ENCODE assay signal across 8 cellular contexts in genomic region chr5:87412417-87413115, GRCh38. TPM values are rescaled to one million over a fixed set of nuclear protein-coding genes. Genes with fewer than 3 reads are reported as not detected.
DNase-seq lines count a peak whose midpoint lies in the region; ATAC-seq and TF ChIP-seq lines count a peak whose summit lies in the region.

Gene CCNH (minus strand): TSS chr5:87412930. CDS start chr5:87412794, 136 bp downstream.

- peaks cover 39% of the 10 kb centered on the region for H3K36me3 ChIP-seq in SU-DHL-6 (ENCODE audit: low read length)
- peaks cover 22% of the 10 kb centered on the region for H3K36me3 ChIP-seq in osteoblast (ENCODE audit: insufficient read depth, low read length)
- H3K36me3 ChIP-seq in thoracic aorta = peaks cover 4% of the 10 kb centered on the region

- H4K20me1 ChIP-seq in SU-DHL-6 (ENCODE audit: low read depth, low read length) (peaks cover 11% of the 10 kb centered on the region; the same call in 1 of the 2 replicates), osteoblast (ENCODE audit: insufficient read depth, low read length) (peaks cover 8% of the 10 kb centered on the region)

- H3K4me1 ChIP-seq in osteoblast (ENCODE audit: insufficient read depth, low read length) (peaks cover 18% of the 10 kb centered on the region), thoracic aorta (ENCODE audit: control insufficient read depth in 1 of 2, low read depth in 2 of 2) (peaks cover 8 to 13% of the 10 kb centered on the region in 2 donors)

- H3F3A ChIP-seq in SU-DHL-6 (ENCODE audit: insufficient read depth) = no peaks in the 10 kb centered on the region

- DNase-seq in NCI-H128 (lab: John Stamatoyannopoulos, UW; ENCODE audit: unreplicated experiment) = peak; percentile 83
- DNase-seq in activated naive CD8-positive, alpha-beta T cell treated with anti-CD3 and anti-CD28 coated beads, Interleukin-2, amount 10 ng/mL, durations not matched to agents 7 days and 5 days = peak; percentile 92
- peak; percentile 96 for DNase-seq in glutamatergic neuron
- peak; percentile 77 for DNase-seq in osteoblast (ENCODE audit: insufficient read length, low spot score, missing footprints)
- DNase-seq in thoracic aorta (ENCODE audit: low spot score) = peak; percentile 96

- H3K4me2 ChIP-seq in SU-DHL-6 (ENCODE audit: low read depth, low read length, poor library complexity, severe bottlenecking) = peak within 1 kb of the TSS; percentile 78
- H3K4me2 ChIP-seq in osteoblast (ENCODE audit: insufficient read depth, low read length) = peak within 1 kb of the TSS; percentile 87

- peak within 1 kb of the TSS; percentile 97 for H3K4me3 Mint-ChIP-seq in activated naive CD8-positive, alpha-beta T cell treated with anti-CD3 and anti-CD28 coated beads, Interleukin-2, amount 10 ng/mL, durations not matched to agents 7 days and 5 days
- H3K4me3 Mint-ChIP-seq in glutamatergic neuron (ENCODE audit: unreplicated experiment) = peak within 1 kb of the TSS; percentile 98

- POLR2A ChIA-PET in activated naive CD8-positive, alpha-beta T cell treated with anti-CD3 and anti-CD28 coated beads, Interleukin-2, amount 10 ng/mL, durations not matched to agents 7 days and 5 days (lab: Charles Lee) = interaction anchor here (0.6 to 1.0 kb wide), 2 partner anchors 40 to 145 kb away, joined by 3 read pairs; partner anchors contain the start of gene RASA1

- H3K27ac ChIP-seq in SU-DHL-6 (ENCODE audit: low read depth, low read length) (peak within 1 kb of the TSS; percentile 42), osteoblast (ENCODE audit: low read depth, low read length) (peak within 1 kb of the TSS; percentile 91), thoracic aorta (peak within 1 kb of the TSS; percentile 96 to 98)

- peaks cover 4% of the 10 kb centered on the region for H3K27me3 Mint-ChIP-seq in activated naive CD8-positive, alpha-beta T cell treated with anti-CD3 and anti-CD28 coated beads, Interleukin-2, amount 10 ng/mL, durations not matched to agents 7 days and 5 days
- H3K27me3 Mint-ChIP-seq in glutamatergic neuron (ENCODE audit: unreplicated experiment) = peaks cover 4% of the 10 kb centered on the region

- peaks cover 25% of the 10 kb centered on the region for H3K4me1 Mint-ChIP-seq in activated naive CD8-positive, alpha-beta T cell treated with anti-CD3 and anti-CD28 coated beads, Interleukin-2, amount 10 ng/mL, durations not matched to agents 7 days and 5 days
- peaks cover 7% of the 10 kb centered on the region for H3K4me1 Mint-ChIP-seq in glutamatergic neuron (ENCODE audit: low read depth, unreplicated experiment)

- H3K27me3 ChIP-seq in SU-DHL-6 (ENCODE audit: low read length) (no peaks in the 10 kb centered on the region), osteoblast (ENCODE audit: insufficient read depth, low read length) (no peaks in the 10 kb centered on the region), thoracic aorta (replicated peaks; ENCODE audit: insufficient read depth) (no peaks in the 10 kb centered on the region)

- H3K9ac ChIP-seq in SU-DHL-6 (ENCODE audit: low read length) = peak within 1 kb of the TSS; percentile 86

- H3K27ac Mint-ChIP-seq in activated naive CD8-positive, alpha-beta T cell treated with anti-CD3 and anti-CD28 coated beads, Interleukin-2, amount 10 ng/mL, durations not matched to agents 7 days and 5 days = peak within 1 kb of the TSS; percentile 96
- H3K27ac Mint-ChIP-seq in glutamatergic neuron (ENCODE audit: unreplicated experiment) = peak within 1 kb of the TSS; percentile 69

- H3K36me3 Mint-ChIP-seq in activated naive CD8-positive, alpha-beta T cell treated with anti-CD3 and anti-CD28 coated beads, Interleukin-2, amount 10 ng/mL, durations not matched to agents 7 days and 5 days = peaks cover 8% of the 10 kb centered on the region
- no peaks in the 10 kb centered on the region for H3K36me3 Mint-ChIP-seq in glutamatergic neuron (ENCODE audit: unreplicated experiment)

- TF ChIP-seq POLR2A in GM10847 (IDR thresholded peaks at IDR 0.05; ENCODE audit: extremely low read depth, insufficient read length) = peak; percentile 91

- peaks cover 32% of the 10 kb centered on the region for H3K79me2 ChIP-seq in SU-DHL-6 (ENCODE audit: insufficient read depth, low read length)
- H3K79me2 ChIP-seq in osteoblast (ENCODE audit: insufficient read depth, low read length) = peaks cover 29% of the 10 kb centered on the region

- H2AFZ ChIP-seq in SU-DHL-6 (ENCODE audit: low read depth, low read length, severe bottlenecking) = peak within 1 kb of the TSS; percentile 89
- peak within 1 kb of the TSS; percentile 94 for H2AFZ ChIP-seq in osteoblast (ENCODE audit: low read length)

- peak; percentile 99 for ATAC-seq in HG02678 (IDR thresholded peaks at IDR 0.05; ENCODE audit: unreplicated experiment)
- peak; percentile 96 for ATAC-seq in activated naive CD8-positive, alpha-beta T cell treated with anti-CD3 and anti-CD28 coated beads, Interleukin-2, amount 10 ng/mL, durations not matched to agents 7 days and 5 days (ENCODE audit: low read depth)
- peak; percentile 97 for ATAC-seq in thoracic aorta (ENCODE audit: insufficient number of reproducible peaks, low FRiP score, low read depth)

- no peak for TF ChIP-seq CTCF in SU-DHL-6 (IDR thresholded peaks at IDR 0.05; ENCODE audit: insufficient read depth, low read length, poor library complexity, severe bottlenecking)
- TF ChIP-seq CTCF in glutamatergic neuron (IDR thresholded peaks at IDR 0.05; ENCODE audit: partially characterized antibody, unreplicated experiment) = no peak
- TF ChIP-seq CTCF in osteoblast (IDR thresholded peaks at IDR 0.05; ENCODE audit: extremely low read depth, low read depth, low read length) = no peak
- no peak for TF ChIP-seq CTCF in thoracic aorta (IDR thresholded peaks at IDR 0.05)

- no peaks in the 10 kb centered on the region for H3K9me3 Mint-ChIP-seq in activated naive CD8-positive, alpha-beta T cell treated with anti-CD3 and anti-CD28 coated beads, Interleukin-2, amount 10 ng/mL, durations not matched to agents 7 days and 5 days
- H3K9me3 Mint-ChIP-seq in glutamatergic neuron (ENCODE audit: unreplicated experiment) = peaks cover 10% of the 10 kb centered on the region

- H3K9me3 ChIP-seq in SU-DHL-6 (ENCODE audit: insufficient read depth, low read length) (no peaks in the 10 kb centered on the region), osteoblast (ENCODE audit: low read depth, low read length) (no peaks in the 10 kb centered on the region), thoracic aorta (no peaks in the 10 kb centered on the region)

- no peaks in the 10 kb centered on the region for H3K9me2 ChIP-seq in SU-DHL-6 (replicated peaks; ENCODE audit: insufficient read depth, low read length)

- H3K4me3 ChIP-seq in SU-DHL-6 (ENCODE audit: insufficient read depth, low read length, poor library complexity, severe bottlenecking) (peak within 1 kb of the TSS; percentile 92), osteoblast (ENCODE audit: insufficient read depth, low read length) (peak within 1 kb of the TSS; percentile 83), thoracic aorta (peak within 1 kb of the TSS; percentile 89)

RNA-seq across cellular contexts. Expression of gene CCNH, which starts in this region (rescaled TPM):
- 10 to 100 TPM; 63.2 to 71.0 TPM for total RNA-seq in activated naive CD8-positive, alpha-beta T cell treated with anti-CD3 and anti-CD28 coated beads, Interleukin-2, amount 10 ng/mL, durations not matched to agents 7 days and 5 days
- total RNA-seq in glutamatergic neuron (ENCODE audit: unreplicated experiment) (40.1 TPM), osteoblast (74.3 and 80.3 TPM in 2 replicates), thoracic aorta (100 to 1,000 TPM; 172 to 203 TPM)

Comparison
In these comparisons a context has a peak if more than half of its experiments do, and no peak if none do; other contexts are left out.
1. Peak in every context shown above with its lines: DNase-seq, ATAC-seq, H3K4me3 ChIP-seq and H3K27ac ChIP-seq.
2. H3K27ac ChIP-seq: peak in every context shown above with its lines; median percentile 97 in thoracic aorta; 91 in osteoblast; 42 in SU-DHL-6.